1 cellular context compared by ENCODE assay signal in the genomic region with DNA sequence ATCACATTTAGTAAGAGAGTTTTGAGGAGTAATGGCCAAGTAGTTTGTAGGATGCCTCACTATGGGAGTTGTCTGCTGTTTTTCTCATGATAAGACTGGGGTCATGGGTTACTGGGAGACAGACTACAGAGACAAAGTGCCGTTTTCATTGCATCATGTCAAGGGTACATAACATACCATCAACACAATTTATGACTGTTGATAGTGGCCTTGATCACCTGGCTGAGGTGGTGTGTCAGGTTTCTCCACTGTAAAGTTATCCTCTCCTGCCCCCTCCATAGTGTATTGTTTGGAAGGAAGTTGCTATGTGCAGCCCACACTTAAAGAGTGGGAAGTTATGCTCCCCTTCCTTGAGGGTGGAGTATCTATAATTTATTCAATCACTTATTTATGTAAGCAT.
TF ChIP-seq lines count a peak whose summit lies in the region.

No MANE protein-coding gene starts in this region.

TF ChIP-seq in K562, 482 proteins besides CTCF, POLR2A, EP300 and RAD21 (continued from another document and continues in another):
- no peak for TF ChIP-seq TRIM25 (IDR thresholded peaks at IDR 0.05; ENCODE audit: borderline replicate concordance)
- TF ChIP-seq RBM34 (IDR thresholded peaks at IDR 0.05; ENCODE audit: borderline replicate concordance, insufficient read depth, low read length) = no peak
- TF ChIP-seq GTF3C2 (IDR thresholded peaks at IDR 0.05; ENCODE audit: borderline replicate concordance, extremely low read depth, insufficient read length) = no peak
- TF ChIP-seq, protein P1, sequence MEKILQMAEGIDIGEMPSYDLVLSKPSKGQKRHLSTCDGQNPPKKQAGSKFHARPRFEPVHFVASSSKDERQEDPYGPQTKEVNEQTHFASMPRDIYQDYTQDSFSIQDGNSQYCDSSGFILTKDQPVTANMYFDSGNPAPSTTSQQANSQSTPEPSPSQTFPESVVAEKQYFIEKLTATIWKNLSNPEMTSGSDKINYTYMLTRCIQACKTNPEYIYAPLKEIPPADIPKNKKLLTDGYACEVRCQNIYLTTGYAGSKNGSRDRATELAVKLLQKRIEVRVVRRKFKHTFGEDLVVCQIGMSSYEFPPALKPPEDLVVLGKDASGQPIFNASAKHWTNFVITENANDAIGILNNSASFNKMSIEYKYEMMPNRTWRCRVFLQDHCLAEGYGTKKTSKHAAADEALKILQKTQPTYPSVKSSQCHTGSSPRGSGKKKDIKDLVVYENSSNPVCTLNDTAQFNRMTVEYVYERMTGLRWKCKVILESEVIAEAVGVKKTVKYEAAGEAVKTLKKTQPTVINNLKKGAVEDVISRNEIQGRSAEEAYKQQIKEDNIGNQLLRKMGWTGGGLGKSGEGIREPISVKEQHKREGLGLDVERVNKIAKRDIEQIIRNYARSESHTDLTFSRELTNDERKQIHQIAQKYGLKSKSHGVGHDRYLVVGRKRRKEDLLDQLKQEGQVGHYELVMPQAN (IDR thresholded peaks at IDR 0.05; ENCODE audit: borderline replicate concordance) = no peak
- peak; percentile 54 for TF ChIP-seq DACH1 (IDR thresholded peaks at IDR 0.05; ENCODE audit: partially characterized antibody)
- no peak for TF ChIP-seq ZBTB5 (IDR thresholded peaks at IDR 0.05)
- no peak for TF ChIP-seq SRSF7 (optimal IDR thresholded peaks at IDR 0.05; ENCODE audit: low read depth, low read length)
- TF ChIP-seq ZNF347 (CRISPR knock-in tag; IDR thresholded peaks at IDR 0.05; ENCODE audit: low read depth) = no peak
- no peak for TF ChIP-seq TAF9B (IDR thresholded peaks at IDR 0.05; ENCODE audit: partially characterized antibody)
- TF ChIP-seq ETV6 (IDR thresholded peaks at IDR 0.05; ENCODE audit: borderline replicate concordance in 1 of 2, low read depth in 2 of 2, low read length in 1 of 2) = no peak
- no peak for TF ChIP-seq ETV6 (CRISPR knock-in tag; IDR thresholded peaks at IDR 0.05; ENCODE audit: borderline replicate concordance)
- TF ChIP-seq CBFB (CRISPR knock-in tag; IDR thresholded peaks at IDR 0.05) = no peak
- no peak for TF ChIP-seq FOXJ3 (CRISPR knock-in tag; IDR thresholded peaks at IDR 0.05)
- no peak; the same call in 1 of the 2 replicates for TF ChIP-seq NR2C2 (CRISPR knock-in tag; IDR thresholded peaks at IDR 0.05)
- TF ChIP-seq NR2C2 (tag; IDR thresholded peaks at IDR 0.05) = peak; percentile 87
- no peak for TF ChIP-seq TCF15 (CRISPR knock-in tag; IDR thresholded peaks at IDR 0.05)
- TF ChIP-seq, protein P2, sequence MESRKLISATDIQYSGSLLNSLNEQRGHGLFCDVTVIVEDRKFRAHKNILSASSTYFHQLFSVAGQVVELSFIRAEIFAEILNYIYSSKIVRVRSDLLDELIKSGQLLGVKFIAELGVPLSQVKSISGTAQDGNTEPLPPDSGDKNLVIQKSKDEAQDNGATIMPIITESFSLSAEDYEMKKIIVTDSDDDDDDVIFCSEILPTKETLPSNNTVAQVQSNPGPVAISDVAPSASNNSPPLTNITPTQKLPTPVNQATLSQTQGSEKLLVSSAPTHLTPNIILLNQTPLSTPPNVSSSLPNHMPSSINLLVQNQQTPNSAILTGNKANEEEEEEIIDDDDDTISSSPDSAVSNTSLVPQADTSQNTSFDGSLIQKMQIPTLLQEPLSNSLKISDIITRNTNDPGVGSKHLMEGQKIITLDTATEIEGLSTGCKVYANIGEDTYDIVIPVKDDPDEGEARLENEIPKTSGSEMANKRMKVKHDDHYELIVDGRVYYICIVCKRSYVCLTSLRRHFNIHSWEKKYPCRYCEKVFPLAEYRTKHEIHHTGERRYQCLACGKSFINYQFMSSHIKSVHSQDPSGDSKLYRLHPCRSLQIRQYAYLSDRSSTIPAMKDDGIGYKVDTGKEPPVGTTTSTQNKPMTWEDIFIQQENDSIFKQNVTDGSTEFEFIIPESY (CRISPR knock-in tag; IDR thresholded peaks at IDR 0.05) = no peak
- TF ChIP-seq ZNF395 (CRISPR knock-in tag; IDR thresholded peaks at IDR 0.05) = no peak
- TF ChIP-seq ZSCAN32 (CRISPR knock-in tag; IDR thresholded peaks at IDR 0.05) = no peak
- TF ChIP-seq STAT5A (IDR thresholded peaks at IDR 0.05; ENCODE audit: borderline replicate concordance, low read length) = peak; percentile 44; the same call in 1 of the 2 replicates
- no peak for TF ChIP-seq NCOA2 (IDR thresholded peaks at IDR 0.05; ENCODE audit: partially characterized antibody in 2 of 2)
- peak; percentile 20; the same call in 1 of the 2 replicates for TF ChIP-seq TOE1 (IDR thresholded peaks at IDR 0.05; ENCODE audit: borderline replicate concordance)
- no peak for TF ChIP-seq TOE1 (CRISPR knock-in tag; IDR thresholded peaks at IDR 0.05; ENCODE audit: borderline replicate concordance, low read depth)
- TF ChIP-seq ETV5 (CRISPR knock-in tag; IDR thresholded peaks at IDR 0.05; ENCODE audit: low read depth) = no peak
- TF ChIP-seq MYBL2 (IDR thresholded peaks at IDR 0.05; ENCODE audit: low read depth) = no peak
- TF ChIP-seq MYBL2 (CRISPR knock-in tag; IDR thresholded peaks at IDR 0.05; ENCODE audit: borderline replicate concordance) = no peak
- no peak for TF ChIP-seq RBFOX2 (IDR thresholded peaks at IDR 0.05; ENCODE audit: low read depth, low read length)
- TF ChIP-seq NR2F6 (CRISPR knock-in tag; IDR thresholded peaks at IDR 0.05) = no peak
- no peak for TF ChIP-seq DDX20 (tag; IDR thresholded peaks at IDR 0.05; ENCODE audit: low read depth)
- TF ChIP-seq HIVEP1 (CRISPR knock-in tag; IDR thresholded peaks at IDR 0.05) = no peak
- TF ChIP-seq, protein P3, sequence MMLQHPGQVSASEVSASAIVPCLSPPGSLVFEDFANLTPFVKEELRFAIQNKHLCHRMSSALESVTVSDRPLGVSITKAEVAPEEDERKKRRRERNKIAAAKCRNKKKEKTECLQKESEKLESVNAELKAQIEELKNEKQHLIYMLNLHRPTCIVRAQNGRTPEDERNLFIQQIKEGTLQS (IDR thresholded peaks at IDR 0.05) = peak; percentile 89
- TF ChIP-seq, protein P3 (CRISPR knock-in tag; conservative IDR thresholded peaks at IDR 0.05) = no peak
- TF ChIP-seq ZNF232 (CRISPR knock-in tag; IDR thresholded peaks at IDR 0.05) = no peak
- TF ChIP-seq SAFB (IDR thresholded peaks at IDR 0.05; ENCODE audit: borderline replicate concordance, low read depth, low read length) = no peak
- TF ChIP-seq, protein P4, sequence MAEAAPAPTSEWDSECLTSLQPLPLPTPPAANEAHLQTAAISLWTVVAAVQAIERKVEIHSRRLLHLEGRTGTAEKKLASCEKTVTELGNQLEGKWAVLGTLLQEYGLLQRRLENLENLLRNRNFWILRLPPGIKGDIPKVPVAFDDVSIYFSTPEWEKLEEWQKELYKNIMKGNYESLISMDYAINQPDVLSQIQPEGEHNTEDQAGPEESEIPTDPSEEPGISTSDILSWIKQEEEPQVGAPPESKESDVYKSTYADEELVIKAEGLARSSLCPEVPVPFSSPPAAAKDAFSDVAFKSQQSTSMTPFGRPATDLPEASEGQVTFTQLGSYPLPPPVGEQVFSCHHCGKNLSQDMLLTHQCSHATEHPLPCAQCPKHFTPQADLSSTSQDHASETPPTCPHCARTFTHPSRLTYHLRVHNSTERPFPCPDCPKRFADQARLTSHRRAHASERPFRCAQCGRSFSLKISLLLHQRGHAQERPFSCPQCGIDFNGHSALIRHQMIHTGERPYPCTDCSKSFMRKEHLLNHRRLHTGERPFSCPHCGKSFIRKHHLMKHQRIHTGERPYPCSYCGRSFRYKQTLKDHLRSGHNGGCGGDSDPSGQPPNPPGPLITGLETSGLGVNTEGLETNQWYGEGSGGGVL (CRISPR knock-in tag; IDR thresholded peaks at IDR 0.05) = no peak
- TF ChIP-seq KLF16 (IDR thresholded peaks at IDR 0.05) = no peak
- TF ChIP-seq ZHX1 (conservative IDR thresholded peaks at IDR 0.05; ENCODE audit: low read length) = no peak
- TF ChIP-seq BACH1 (tag; IDR thresholded peaks at IDR 0.05) = no peak
- no peak for TF ChIP-seq SMAD1 (IDR thresholded peaks at IDR 0.05; ENCODE audit: low read depth, low read length, partially characterized antibody)
- TF ChIP-seq LEF1 (IDR thresholded peaks at IDR 0.05) = peak; percentile 45; the same call in 1 of the 2 replicates
- no peak for TF ChIP-seq ZNF76 (CRISPR knock-in tag; IDR thresholded peaks at IDR 0.05; ENCODE audit: borderline replicate concordance)
- TF ChIP-seq CEBPB (tag; IDR thresholded peaks at IDR 0.05) = peak; percentile 83
- TF ChIP-seq MEF2D (tag; conservative IDR thresholded peaks at IDR 0.05; ENCODE audit: low read depth) = no peak
- no peak for TF ChIP-seq NBN (IDR thresholded peaks at IDR 0.05; ENCODE audit: low read depth)
- no peak for TF ChIP-seq SMAD3 (CRISPR knock-in tag; conservative IDR thresholded peaks at IDR 0.05)
- no peak for TF ChIP-seq ZNF444 (CRISPR knock-in tag; IDR thresholded peaks at IDR 0.05)
- no peak for TF ChIP-seq ESRRB (CRISPR knock-in tag; IDR thresholded peaks at IDR 0.05; ENCODE audit: borderline replicate concordance)
